In the genomic region with DNA sequence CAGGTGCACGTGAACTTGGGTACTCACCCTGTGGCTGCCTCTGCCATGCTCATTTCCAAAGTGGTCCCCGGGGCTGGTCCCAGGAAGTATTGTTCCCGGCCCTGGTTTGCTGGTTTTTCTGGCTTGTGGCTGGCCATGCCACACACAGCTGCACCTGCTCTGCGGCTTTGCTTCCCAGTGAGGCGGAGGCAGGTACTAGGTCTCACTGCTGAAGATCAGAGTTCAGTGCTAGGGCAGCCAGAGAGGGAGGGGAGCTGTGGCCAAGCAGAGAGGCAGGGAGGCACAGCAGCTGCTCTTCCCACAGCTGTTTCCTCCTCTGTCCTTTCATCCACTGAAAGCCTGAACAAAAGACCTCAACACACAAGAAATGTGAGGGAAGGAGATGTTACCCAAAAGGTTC, we compare ENCODE assay signal across 11 cellular contexts. TPM values are rescaled to one million over a fixed set of nuclear protein-coding genes. Genes with fewer than 3 reads are reported as not detected.
A peak's percentile ranks its signal among the peaks of the same experiment; 100 is the strongest.
DNase-seq lines count a peak whose midpoint lies in the region; ATAC-seq and TF ChIP-seq lines count a peak whose summit lies in the region.
"Had no signal": no experiment of that assay in that cellular context is flagged by ENCODE, and none has a peak within 500 bp of the region (broad histone marks: within the 10 kb centered on the region; RNA-seq: fewer than 3 reads in every experiment).

No MANE protein-coding gene starts in this region.

- TF ChIP-seq CTCF in thyroid gland (IDR thresholded peaks at IDR 0.05): no peak

- TF ChIP-seq POLR2A in thyroid gland (IDR thresholded peaks at IDR 0.05): no peak

- no peak overlapping the region for H3K4me3 ChIP-seq in thyroid gland (replicated peaks in 1 of 3)
- H3K4me3 ChIP-seq: SJSA1 had no signal

- ATAC-seq in HG02970 (IDR thresholded peaks at IDR 0.05; ENCODE audit: low FRiP score, unreplicated experiment): no peak
- no peak for ATAC-seq in GM18909 (IDR thresholded peaks at IDR 0.05; ENCODE audit: poor library complexity, unreplicated experiment)

- H3K36me3 ChIP-seq in thyroid gland: no peaks in the 10 kb centered on the region
- H3K36me3 ChIP-seq: SJSA1 had no signal

- no peaks in the 10 kb centered on the region for H3K27me3 ChIP-seq in thyroid gland
- H3K27me3 ChIP-seq: SJSA1 had no signal

- DNase-seq in NCI-H2171 treated with DMSO at 0.1 percent for 48 hours (lab: John Stamatoyannopoulos, UW) (peak; percentile 19), NCI-H2171 (lab: John Stamatoyannopoulos, UW) (no peak), RPMI8226 (peak; percentile 89), left kidney (ENCODE audit: low read depth, low spot score) (peak; percentile 41), thyroid gland (peak; percentile 55 to 59), glomerular visceral epithelial cell (ENCODE audit: extremely low spot score) (no peak)
- DNase-seq: activated CD4-positive, CD25-positive, alpha-beta regulatory T cell; stimulated activated naive CD4-positive, alpha-beta T cell treated with Interleukin-2 at 50 U/mL for 16 hours had no signal

- H3K4me1 ChIP-seq in thyroid gland: peaks cover 25 to 30% of the 10 kb centered on the region in 2 donors

- WGBS in thyroid gland, 2 donors: 36 to 58% methylated on average over 2 to 5 of the region's 5 CpGs

- no peaks in the 10 kb centered on the region for H3K9me3 ChIP-seq in thyroid gland
- H3K9me3 ChIP-seq: SJSA1 had no signal

- H3K27ac ChIP-seq in thyroid gland: peak overlapping the region; percentile 52 to 59 (median 56)
- H3K27ac ChIP-seq: SJSA1 had no signal

- intact Hi-C loops in thyroid gland (cut with DNase I): loop anchor here (10.0 kb wide), 1 partner anchor 293 kb away; no protein-coding TSS in a partner anchor

RNA-seq across cellular contexts. Expression of gene ENO1, which starts 30.5 kb away (rescaled TPM):
- total RNA-seq in thyroid gland: 100 to 1,000 TPM; 355 to 741 (median 478) TPM

RNA-seq across cellular contexts. Expression of gene RERE, which starts 30.6 kb away (rescaled TPM):
- total RNA-seq in thyroid gland: 100 to 1,000 TPM; 118 to 244 (median 131) TPM

Comparison
In these comparisons a context has a peak if more than half of its experiments do, and no peak if none do; other contexts are left out.
1. DNase-seq: peak in NCI-H2171 treated with DMSO at 0.1 percent for 48 hours (single experiment), RPMI8226 (single experiment), left kidney (single experiment) and thyroid gland (2 of 2); none in NCI-H2171 (single experiment) and glomerular visceral epithelial cell (single experiment).